In genomic region chr2:42021490-42021889, GRCh38 we compare ENCODE assay signal across 1 cellular context.
TF ChIP-seq lines count a peak whose summit lies in the region.

No MANE protein-coding gene starts in this region.

TF ChIP-seq in SK-N-SH, 30 proteins besides CTCF, POLR2A, EP300 and RAD21 (continued from another document):
- no peak for TF ChIP-seq RFX5 (IDR thresholded peaks at IDR 0.05; ENCODE audit: low read length)
- no peak for TF ChIP-seq SIN3A (IDR thresholded peaks at IDR 0.05; ENCODE audit: borderline replicate concordance, low read depth, low read length)
- no peak for TF ChIP-seq MAX (IDR thresholded peaks at IDR 0.05; ENCODE audit: low read depth)
- TF ChIP-seq ELF1 (IDR thresholded peaks at IDR 0.05), result no peak
- no peak for TF ChIP-seq EZH2phosphoT487 (IDR thresholded peaks at IDR 0.05; ENCODE audit: borderline replicate concordance, low read depth)
- peak; percentile 23; the same call in 1 of the 2 replicates for TF ChIP-seq TCF12 (IDR thresholded peaks at IDR 0.05)
- TF ChIP-seq FOXM1 (IDR thresholded peaks at IDR 0.05; ENCODE audit: low read depth), result no peak
- TF ChIP-seq TEAD4 (IDR thresholded peaks at IDR 0.05; ENCODE audit: borderline replicate concordance, insufficient read depth), result no peak
- TF ChIP-seq GATA2 (CRISPR knock-in tag; IDR thresholded peaks at IDR 0.05), result peak; percentile 43; the same call in 1 of the 2 replicates
- no peak for TF ChIP-seq USF1 (IDR thresholded peaks at IDR 0.05; ENCODE audit: borderline replicate concordance, low read depth)
- TF ChIP-seq FOSL2 (IDR thresholded peaks at IDR 0.05; ENCODE audit: borderline replicate concordance, low read depth), result no peak; the same call in 1 of the 2 replicates
- TF ChIP-seq PBX3 (IDR thresholded peaks at IDR 0.05), result peak; percentile 33; the same call in 1 of the 2 replicates
- no peak for TF ChIP-seq USF2 (IDR thresholded peaks at IDR 0.05; ENCODE audit: borderline replicate concordance, low read depth, low read length)
- no peak for TF ChIP-seq SMC3 (IDR thresholded peaks at IDR 0.05; ENCODE audit: low read depth, low read length)
- no peak for TF ChIP-seq REST (IDR thresholded peaks at IDR 0.05; ENCODE audit: low read depth, low read length)
- TF ChIP-seq FOXJ3 (CRISPR knock-in tag; IDR thresholded peaks at IDR 0.05), result no peak
- no peak for TF ChIP-seq NFIC (IDR thresholded peaks at IDR 0.05; ENCODE audit: borderline replicate concordance)
